In genomic region chr17:42266918-42267766, GRCh38 we compare ENCODE assay signal across 9 cellular contexts. TPM values are rescaled to one million over a fixed set of nuclear protein-coding genes. Genes with fewer than 3 reads are reported as not detected.
A peak's percentile ranks its signal among the peaks of the same experiment; 100 is the strongest.
DNase-seq lines count a peak whose midpoint lies in the region; ATAC-seq and TF ChIP-seq lines count a peak whose summit lies in the region.
"Had no signal": no experiment of that assay in that cellular context is flagged by ENCODE, and none has a peak within 500 bp of the region (broad histone marks: within the 10 kb centered on the region; RNA-seq: fewer than 3 reads in every experiment).

No MANE protein-coding gene starts in this region.

- peak overlapping the region; percentile 88 for H3K27ac ChIP-seq in AG04450 (ENCODE audit: low read depth, low read length)
- H3K27ac ChIP-seq: SK-N-MC had no signal

- H3K27me3 Mint-ChIP-seq in IgD-negative memory B cell = no peaks in the 10 kb centered on the region
- peaks cover 0 to 4% (median 0%) of the 10 kb centered on the region in 3 donors for H3K27me3 Mint-ChIP-seq in immature natural killer cell (ENCODE audit: low read depth in 3 of 3)

- H3K9me3 ChIP-seq in AG04450 (ENCODE audit: control insufficient read depth, insufficient read depth, low read length) = no peaks in the 10 kb centered on the region

- H3K9me3 Mint-ChIP-seq in IgD-negative memory B cell = no peaks in the 10 kb centered on the region
- H3K9me3 Mint-ChIP-seq in immature natural killer cell = no peaks in the 10 kb centered on the region

- H3K36me3 Mint-ChIP-seq in IgD-negative memory B cell (no peaks in the 10 kb centered on the region), immature natural killer cell (no peaks in the 10 kb centered on the region)

- POLR2A ChIA-PET in AG04450 (lab: Yijun Ruan, JAX) = interaction anchor here (1.2 kb wide), 1 partner anchor 8 kb away, joined by 5 read pairs; no protein-coding TSS in a partner anchor

- H3K4me1 Mint-ChIP-seq in IgD-negative memory B cell (peaks cover 16 to 31% (median 30%) of the 10 kb centered on the region in 3 donors), immature natural killer cell (peaks cover 33 to 42% of the 10 kb centered on the region in 2 donors)

- H3K27me3 ChIP-seq in AG04450 (ENCODE audit: control insufficient read depth, insufficient read depth, low read length) = no peaks in the 10 kb centered on the region

- no peak overlapping the region for H3K4me3 Mint-ChIP-seq in IgD-negative memory B cell
- peak overlapping the region in 1 of 5 donors; percentile 14 for H3K4me3 Mint-ChIP-seq in immature natural killer cell

- ATAC-seq in HG03135 (IDR thresholded peaks at IDR 0.05; ENCODE audit: unreplicated experiment) = no peak

- no peak overlapping the region for H3K4me3 ChIP-seq in AG04450 (ENCODE audit: low read depth, low read length)
- H3K4me3 ChIP-seq: SK-N-MC had no signal

- no peak for TF ChIP-seq CTCF in AG04450 (IDR thresholded peaks at IDR 0.05; ENCODE audit: low read depth, low read length)

- CTCF ChIA-PET in AG04450 (lab: Charles Lee) = interaction anchor here (0.7 kb wide), 1 partner anchor 35 kb away, joined by 3 read pairs; no protein-coding TSS in a partner anchor

- H3K27ac Mint-ChIP-seq in IgD-negative memory B cell (peak overlapping the region in 2 of 3 donors; percentile 21 to 29), immature natural killer cell (peak overlapping the region; percentile 81 to 95 (median 88))

- DNase-seq in AG04450 (ENCODE audit: low read depth, low spot score) = peak; percentile 88
- peak; percentile 18 for DNase-seq in activated T-helper 1 cell treated with Interleukin-2 at 50 U/mL for 16 hours (ENCODE audit: low read depth)
- peak; percentile 57 to 80 (median 60) for DNase-seq in immature natural killer cell
- no peak for DNase-seq in NCI-H510A (lab: John Stamatoyannopoulos, UW)
- DNase-seq in 8988T = no peak
- DNase-seq in DMS79 (lab: John Stamatoyannopoulos, UW) = no peak

RNA-seq across cellular contexts. Expression of gene STAT5B, which starts 9.0 kb away (rescaled TPM):
- 31.5 and 34.0 TPM in 2 replicates for polyA plus RNA-seq in AG04450 (2011; rRNA removed)
- 45.2 and 49.3 TPM in 2 replicates for polyA minus RNA-seq in AG04450 (2011; rRNA and poly(A)+ RNA removed)
- 60.4 TPM for polyA plus RNA-seq in IgD-negative memory B cell
- 10 to 100 TPM; 33.9 to 58.3 (median 37.8) TPM for polyA plus RNA-seq in immature natural killer cell

RNA-seq across cellular contexts. Expression of gene STAT5A, which starts 21.2 kb away (rescaled TPM):
- 3.9 and 5.3 TPM in 2 replicates for polyA plus RNA-seq in AG04450 (2011; rRNA removed)
- polyA minus RNA-seq in AG04450 (2011; rRNA and poly(A)+ RNA removed) = 4.6 and 7.9 TPM in 2 replicates
- polyA plus RNA-seq in IgD-negative memory B cell = 63.0 TPM
- 10 to 100 TPM; 33.2 to 62.9 (median 38.2) TPM for polyA plus RNA-seq in immature natural killer cell

Comparison
In these comparisons a context has a peak if more than half of its experiments do, and no peak if none do; other contexts are left out.
1. DNase-seq: peak in AG04450 (single experiment), activated T-helper 1 cell treated with Interleukin-2 at 50 U/mL for 16 hours (single experiment) and immature natural killer cell (3 of 3); none in NCI-H510A (single experiment), 8988T (single experiment) and DMS79 (single experiment).